ENCODE assay signal across 18 cellular contexts in genomic region chr2:221818569-221818968, GRCh38.
DNase-seq lines count a peak whose midpoint lies in the region; ATAC-seq and TF ChIP-seq lines count a peak whose summit lies in the region.
"Had no signal": no experiment of that assay in that cellular context is flagged by ENCODE, and none has a peak within 500 bp of the region (broad histone marks: within the 10 kb centered on the region; RNA-seq: fewer than 3 reads in every experiment).

No MANE protein-coding gene starts in this region.

- ATAC-seq in GM19395 (IDR thresholded peaks at IDR 0.05; ENCODE audit: unreplicated experiment) = no peak
- ATAC-seq: GM12878 had no signal

- DNase-seq in NCI-H146 (lab: John Stamatoyannopoulos, UW) = peak; percentile 1
- DNase-seq in NCI-H146 treated with DMSO at 0.1 percent for 48 hours (lab: John Stamatoyannopoulos, UW; ENCODE audit: unreplicated experiment) = no peak
- DNase-seq in PC-9 = peak; percentile 53 to 77
- DNase-seq in hepatocyte (ENCODE audit: low spot score) = peak; percentile 19
- DNase-seq in renal cortical epithelial cell (ENCODE audit: low read depth) = peak; percentile 23
- DNase-seq in SHP77 (lab: John Stamatoyannopoulos, UW) = no peak
- no peak for DNase-seq in SIG-M5 treated with dmso at 0.1 percent for 504 hours (lab: John Stamatoyannopoulos, UW; ENCODE audit: unreplicated experiment)
- DNase-seq: activated B cell treated with CpG ODN at 0.5 μM for 24 hours; activated CD4-positive, alpha-beta T cell treated with anti-CD3 and anti-CD28 coated beads, Interleukin-2, amount 50 U/mL, for 4 hours; activated naive CD4-positive, alpha-beta T cell treated with anti-CD3 and anti-CD28 coated beads, Interleukin-2, amount 10 ng/mL, durations not matched to agents 7 days and 5 days; AML-193; amniotic stem cell; cortex of kidney; H9; kidney; NCI-H510A had no signal

- 50% methylated on average over 6 of the region's 6 CpGs for whole genome bisulfite sequencing in hepatocyte (ENCODE audit: low lambda C conversion rate, missing lambda C conversion rate)

- intact Hi-C loops in PC-9 (cut with micrococcal nuclease; ENCODE audit: unreplicated experiment) = no loop called here

- POLR2A ChIA-PET in PC-9 (lab: Charles Lee; ENCODE audit: unreplicated experiment) = interaction anchor here (0.6 kb wide), 1 partner anchor 324 kb away, joined by 3 read pairs; no protein-coding TSS in a partner anchor

- H3K9me3 ChIP-seq in PC-9 (ENCODE audit: insufficient read depth, low read depth) (peaks cover 7% of the 10 kb centered on the region; the same call in 1 of the 2 replicates), hepatocyte (ENCODE audit: low read depth) (no peaks in the 10 kb centered on the region)

- H3K36me3 ChIP-seq in PC-9 (ENCODE audit: low read depth) (no peaks in the 10 kb centered on the region), hepatocyte (replicated peaks; ENCODE audit: insufficient read depth, low read depth) (no peaks in the 10 kb centered on the region)

- peak overlapping the region; percentile 6; the same call in 1 of the 2 replicates for H3K4me3 ChIP-seq in PC-9
- no peak overlapping the region for H3K4me3 ChIP-seq in hepatocyte
- H3K4me3 ChIP-seq: GM12878 had no signal

- H4K20me1 ChIP-seq in PC-9 (ENCODE audit: insufficient read depth) (no peaks in the 10 kb centered on the region), hepatocyte (ENCODE audit: insufficient read depth, poor library complexity, severe bottlenecking) (no peaks in the 10 kb centered on the region)

- H3K4me2 ChIP-seq in PC-9 (peak overlapping the region; percentile 61), hepatocyte (no peak overlapping the region)

- H3K27ac ChIP-seq in PC-9 = no peak overlapping the region
- no peak overlapping the region for H3K27ac ChIP-seq in hepatocyte

- BruUV-seq in PC-9 (replicated peaks; lab: Mats Ljungman, UMichigan) = no TSS peak

- peaks cover 3% of the 10 kb centered on the region; the same call in 1 of the 2 replicates for H3F3A ChIP-seq in PC-9 (ENCODE audit: insufficient read depth, low read depth)

- H3K9me2 ChIP-seq in PC-9 (ENCODE audit: insufficient read depth) (no peaks in the 10 kb centered on the region), hepatocyte (replicated peaks; ENCODE audit: insufficient read depth) (no peaks in the 10 kb centered on the region)

- CTCF ChIA-PET in PC-9 (lab: Charles Lee) = no interaction called here

- H3K27me3 ChIP-seq in PC-9 (ENCODE audit: insufficient read depth, low read depth) = no peaks in the 10 kb centered on the region
- no peaks in the 10 kb centered on the region for H3K27me3 ChIP-seq in hepatocyte

- H3K79me2 ChIP-seq in PC-9 (ENCODE audit: low read depth) (no peaks in the 10 kb centered on the region), hepatocyte (no peaks in the 10 kb centered on the region)

- TF ChIP-seq CTCF in PC-9 (conservative IDR thresholded peaks at IDR 0.05) (no peak), hepatocyte (IDR thresholded peaks at IDR 0.05; ENCODE audit: poor library complexity) (no peak)

- H3K4me1 ChIP-seq in PC-9 (replicated peaks; ENCODE audit: insufficient read depth) (peaks cover 17% of the 10 kb centered on the region), hepatocyte (ENCODE audit: insufficient read depth) (no peaks in the 10 kb centered on the region)

- peak overlapping the region; percentile 23; the same call in 1 of the 2 replicates for H2AFZ ChIP-seq in PC-9
- H2AFZ ChIP-seq in hepatocyte = no peak overlapping the region

Comparison
In these comparisons a context has a peak if more than half of its experiments do, and no peak if none do; other contexts are left out.
1. DNase-seq: peak in NCI-H146 (single experiment), PC-9 (2 of 2), hepatocyte (single experiment) and renal cortical epithelial cell (single experiment); none in NCI-H146 treated with DMSO at 0.1 percent for 48 hours (single experiment), SHP77 (0 of 2) and SIG-M5 treated with dmso at 0.1 percent for 504 hours (single experiment).